In genomic region chr4:157220026-157220881, GRCh38 we compare ENCODE assay signal across 9 cellular contexts. TPM values are rescaled to one million over a fixed set of nuclear protein-coding genes. Genes with fewer than 3 reads are reported as not detected.
DNase-seq lines count a peak whose midpoint lies in the region; ATAC-seq and TF ChIP-seq lines count a peak whose summit lies in the region.
"Had no signal": no experiment of that assay in that cellular context is flagged by ENCODE, and none has a peak within 500 bp of the region (broad histone marks: within the 10 kb centered on the region; RNA-seq: fewer than 3 reads in every experiment).

GRIA2 (plus strand) TSS chr4:157220728; CDS start chr4:157221043, 315 bp downstream.

- no peak within 1 kb of the TSS for H3K4me3 Mint-ChIP-seq in activated naive CD8-positive, alpha-beta T cell treated with anti-CD3 and anti-CD28 coated beads, Interleukin-2, amount 50 U/mL, for 24 hours
- peak within 1 kb of the TSS; percentile 90 for H3K4me3 Mint-ChIP-seq in progenitor cell of endocrine pancreas (ENCODE audit: low read depth)

- no peak for TF ChIP-seq POLR2A in heart left ventricle (IDR thresholded peaks at IDR 0.05)

- H3K36me3 ChIP-seq in heart left ventricle = no peaks in the 10 kb centered on the region

- DNase-seq in DMS79 treated with DMSO at 0.1 percent for 48 hours (lab: John Stamatoyannopoulos, UW) (peak; percentile 39), DMS79 (lab: John Stamatoyannopoulos, UW) (no peak), NCI-H1092 treated with DMSO at 0.1 percent for 48 hours (lab: John Stamatoyannopoulos, UW) (peak; percentile 40), heart left ventricle (peak; percentile 27 to 70 (median 40)), progenitor cell of endocrine pancreas (ENCODE audit: low spot score, unreplicated experiment) (peak; percentile 87), GM19240 (ENCODE audit: insufficient read length, low spot score) (no peak)
- peak; percentile 36 for DNase-seq in activated naive CD8-positive, alpha-beta T cell treated with anti-CD3 and anti-CD28 coated beads, Interleukin-2, amount 50 U/mL, for 24 hours

- H3K27ac Mint-ChIP-seq in activated naive CD8-positive, alpha-beta T cell treated with anti-CD3 and anti-CD28 coated beads, Interleukin-2, amount 50 U/mL, for 24 hours = no peak within 1 kb of the TSS
- peak within 1 kb of the TSS; percentile 73 for H3K27ac Mint-ChIP-seq in progenitor cell of endocrine pancreas

- H3K36me3 Mint-ChIP-seq in activated naive CD8-positive, alpha-beta T cell treated with anti-CD3 and anti-CD28 coated beads, Interleukin-2, amount 50 U/mL, for 24 hours (ENCODE audit: low read depth) = peaks cover 4% of the 10 kb centered on the region
- H3K36me3 Mint-ChIP-seq in progenitor cell of endocrine pancreas (ENCODE audit: insufficient read depth) = no peaks in the 10 kb centered on the region

- H3K9me3 ChIP-seq in heart left ventricle = no peaks in the 10 kb centered on the region

- H3K4me1 ChIP-seq in heart left ventricle = peaks cover 0 to 16% (median 4%) of the 10 kb centered on the region in 12 donors

- peak within 1 kb of the TSS in 7 of 12 donors; percentile 7 to 44 (median 25) for H3K4me3 ChIP-seq in heart left ventricle

- 3 to 11% (median 5%) methylated on average over 32 to 68 of the region's 68 CpGs for WGBS in heart left ventricle, 4 donors

- H3K27ac ChIP-seq in heart left ventricle = no peak within 1 kb of the TSS

- ATAC-seq in activated naive CD8-positive, alpha-beta T cell treated with anti-CD3 and anti-CD28 coated beads, Interleukin-2, amount 50 U/mL, for 24 hours = peak; percentile 28
- ATAC-seq in heart left ventricle (peak in 2 of 4 donors; percentile 89 to 91), HG03108 (IDR thresholded peaks at IDR 0.05; ENCODE audit: unreplicated experiment) (no peak)

- peaks cover 40% of the 10 kb centered on the region for H3K27me3 Mint-ChIP-seq in activated naive CD8-positive, alpha-beta T cell treated with anti-CD3 and anti-CD28 coated beads, Interleukin-2, amount 50 U/mL, for 24 hours
- peaks cover 65% of the 10 kb centered on the region for H3K27me3 Mint-ChIP-seq in progenitor cell of endocrine pancreas

- no peak for TF ChIP-seq CTCF in heart left ventricle (IDR thresholded peaks at IDR 0.05)
- TF ChIP-seq CTCF in progenitor cell of endocrine pancreas (IDR thresholded peaks at IDR 0.05; ENCODE audit: unreplicated experiment) = no peak

- H3K4me1 Mint-ChIP-seq in activated naive CD8-positive, alpha-beta T cell treated with anti-CD3 and anti-CD28 coated beads, Interleukin-2, amount 50 U/mL, for 24 hours = peaks cover 2% of the 10 kb centered on the region
- H3K4me1 Mint-ChIP-seq in progenitor cell of endocrine pancreas (ENCODE audit: low read depth) = peaks cover 14% of the 10 kb centered on the region

- H3K27me3 ChIP-seq in heart left ventricle = peaks cover 10 to 66% (median 48%) of the 10 kb centered on the region in 9 donors

- peaks cover 7% of the 10 kb centered on the region for H3K9me3 Mint-ChIP-seq in activated naive CD8-positive, alpha-beta T cell treated with anti-CD3 and anti-CD28 coated beads, Interleukin-2, amount 50 U/mL, for 24 hours
- H3K9me3 Mint-ChIP-seq in progenitor cell of endocrine pancreas (ENCODE audit: low read depth) = no peaks in the 10 kb centered on the region

- intact Hi-C loops in heart left ventricle (cut with DNase I) = no loop called here

RNA-seq across cellular contexts. Expression of gene GRIA2, which starts in this region (rescaled TPM):
- under 1 TPM in 2 of 9 donors, not detected in 7; 0.17 to 0.36 TPM for total RNA-seq in heart left ventricle
- not detected for polyA plus RNA-seq in heart left ventricle
- 2.3 and 2.5 TPM in 2 replicates for total RNA-seq in progenitor cell of endocrine pancreas
- total RNA-seq: T-helper 1 cell treated with Interleukin-12 subunit alpha and Interleukin-12 subunit beta and Interleukin-4 antibody, amounts not matched to agents 30 ng/mL and 1 ng/mL, for 36 hours had no signal

Comparison
In these comparisons a context has a peak if more than half of its experiments do, and no peak if none do; other contexts are left out.
1. DNase-seq: peak in DMS79 treated with DMSO at 0.1 percent for 48 hours (single experiment), NCI-H1092 treated with DMSO at 0.1 percent for 48 hours (single experiment), activated naive CD8-positive, alpha-beta T cell treated with anti-CD3 and anti-CD28 coated beads, Interleukin-2, amount 50 U/mL, for 24 hours (single experiment) and progenitor cell of endocrine pancreas (single experiment); none in DMS79 (single experiment) and GM19240 (single experiment).
2. Peak in DNase-seq and H3K4me3 ChIP-seq in heart left ventricle; RNA of the gene not detected or under 1 TPM.